Comparison of ENCODE assay signal across 16 cellular contexts in genomic region chr10:123557366-123558108, GRCh38.
"Had no signal": no experiment of that assay in that cellular context is flagged by ENCODE, and none has a peak within 500 bp of the region (broad histone marks: within the 10 kb centered on the region; RNA-seq: fewer than 3 reads in every experiment).

No MANE protein-coding gene starts in this region.

- H3K4me1 ChIP-seq: foreskin keratinocyte, prostate gland, transverse colon had no signal

- H3K4me3 Mint-ChIP-seq: activated T-cell treated with anti-CD3 and anti-CD28 coated beads, Interleukin-2, amount 50 U/mL, for 4 hours; natural killer cell; stimulated activated memory B cell treated with anti-CD40 and anti-IgM and Interleukin-4, amounts not matched to agents 10 μg/mL and 1 μg/mL and 100 μg/mL, for 72 hours had no signal

- H3K27ac ChIP-seq: foreskin keratinocyte, prostate gland, SK-N-MC, transverse colon had no signal

- H3K9me3 ChIP-seq: prostate gland, transverse colon had no signal

- H3K9me3 Mint-ChIP-seq: activated T-cell treated with anti-CD3 and anti-CD28 coated beads, Interleukin-2, amount 50 U/mL, for 4 hours; natural killer cell; stimulated activated memory B cell treated with anti-CD40 and anti-IgM and Interleukin-4, amounts not matched to agents 10 μg/mL and 1 μg/mL and 100 μg/mL, for 72 hours had no signal

- ATAC-seq: activated T-cell treated with anti-CD3 and anti-CD28 coated beads, Interleukin-2, amount 50 U/mL, for 4 hours; foreskin keratinocyte; left ventricle myocardium superior; natural killer cell; stimulated activated memory B cell treated with anti-CD40 and anti-IgM and Interleukin-4, amounts not matched to agents 10 μg/mL and 1 μg/mL and 100 μg/mL, for 72 hours had no signal

- H3K27ac Mint-ChIP-seq: natural killer cell; stimulated activated memory B cell treated with anti-CD40 and anti-IgM and Interleukin-4, amounts not matched to agents 10 μg/mL and 1 μg/mL and 100 μg/mL, for 72 hours had no signal

- H3K36me3 ChIP-seq: prostate gland, transverse colon had no signal

- H3K27me3 ChIP-seq: transverse colon had no signal

- DNase-seq: activated CD4-positive, CD25-positive, alpha-beta regulatory T cell treated with anti-CD3 and anti-CD28 coated beads, Interleukin-2, amount 50 U/mL, for 72 hours; activated effector memory CD4-positive, alpha-beta T cell treated with Interleukin-2 at 50 U/mL for 16 hours; activated naive CD4-positive, alpha-beta T cell treated with anti-CD3 and anti-CD28 coated beads, Interleukin-2, amount 50 U/mL, for 16 hours; activated T-cell treated with anti-CD3 and anti-CD28 coated beads, Interleukin-2, amount 50 U/mL, for 4 hours; cortex of kidney; effector CD4-positive, alpha-beta T cell; foreskin keratinocyte; glutamatergic neuron; hypothalamus; left ventricle myocardium superior; mesenchymal stem cell; natural killer cell; transverse colon had no signal

- H3K4me3 ChIP-seq: prostate gland, SK-N-MC, transverse colon had no signal

- H3K36me3 Mint-ChIP-seq: natural killer cell; stimulated activated memory B cell treated with anti-CD40 and anti-IgM and Interleukin-4, amounts not matched to agents 10 μg/mL and 1 μg/mL and 100 μg/mL, for 72 hours had no signal
